ENCODE assay signal across 10 cellular contexts in genomic region chrX:84467898-84468297, GRCh38. TPM values are rescaled to one million over a fixed set of nuclear protein-coding genes. Genes with fewer than 3 reads are reported as not detected.
"Had no signal": no experiment of that assay in that cellular context is flagged by ENCODE, and none has a peak within 500 bp of the region (broad histone marks: within the 10 kb centered on the region; RNA-seq: fewer than 3 reads in every experiment).

No MANE protein-coding gene starts in this region.

- H3K4me1 Mint-ChIP-seq: IgD-negative memory B cell had no signal

- H3K4me3 ChIP-seq: GM23248, HAP-1 had no signal

- DNase-seq: GM23248, GOT3, H7, HFFc6, KBM-7 had no signal

- H3K9me3 ChIP-seq: HAP-1 had no signal

- H3K4me3 Mint-ChIP-seq: HFFc6, IgD-negative memory B cell had no signal

- H2AFZ ChIP-seq: GM23248 had no signal

- H3K27ac ChIP-seq: GM23248, HL-60 had no signal

- H3K36me3 Mint-ChIP-seq: IgD-negative memory B cell had no signal

- H3K9ac ChIP-seq: GM23248 had no signal

- ATAC-seq: HCT116, HepG2 had no signal

- H3K36me3 ChIP-seq: HAP-1 had no signal

- H3K27ac Mint-ChIP-seq: HFFc6, IgD-negative memory B cell had no signal

- H3K27me3 Mint-ChIP-seq: IgD-negative memory B cell had no signal

RNA-seq across cellular contexts. Expression of gene HDX, which starts 34.4 kb away (rescaled TPM):
- polyA plus RNA-seq: HepG2 had no signal
